Comparison of ENCODE assay signal across 27 cellular contexts in genomic region chr14:29150659-29151058, GRCh38.
"Had no signal": no experiment of that assay in that cellular context is flagged by ENCODE, and none has a peak within 500 bp of the region (broad histone marks: within the 10 kb centered on the region; RNA-seq: fewer than 3 reads in every experiment).

No MANE protein-coding gene starts in this region.

- H3K9me3 ChIP-seq: ascending aorta had no signal

- DNase-seq: activated B cell treated with CpG ODN at 0.5 μM for 24 hours; activated CD4-positive, alpha-beta memory T cell treated with anti-CD3 and anti-CD28 coated beads for 36 hours; activated CD4-positive, alpha-beta T cell treated with anti-CD3 and anti-CD28 coated beads for 4 hours; activated CD4-positive, alpha-beta T cell treated with anti-CD3 and anti-CD28 coated beads, Interleukin-2, amount 10 ng/mL, durations not matched to agents 24 days and 14 days; activated CD4-positive, alpha-beta T cell treated with anti-CD3 and anti-CD28 coated beads, Interleukin-2, amount 50 U/mL, for 1 hour; activated CD4-positive, alpha-beta T cell treated with anti-CD3 and anti-CD28 coated beads, Interleukin-2, amount 50 U/mL, for 4 hours; activated CD4-positive, CD25-positive, alpha-beta regulatory T cell treated with anti-CD3 and anti-CD28 coated beads, Interleukin-2, amount 50 U/mL, for 72 hours; activated CD8-positive, alpha-beta memory T cell treated with anti-CD3 and anti-CD28 coated beads, Interleukin-2, amount 50 U/mL, for 4 hours; activated CD8-positive, alpha-beta T cell treated with anti-CD3 and anti-CD28 coated beads for 36 hours; activated effector memory CD4-positive, alpha-beta T cell treated with Interleukin-2 at 50 U/mL for 16 hours; activated gamma-delta T cell; activated naive CD4-positive, alpha-beta T cell treated with anti-CD3 and anti-CD28 coated beads, Interleukin-2, amount 10 ng/mL, durations not matched to agents 7 days and 5 days; activated naive CD4-positive, alpha-beta T cell treated with Interleukin-2 at 50 U/mL for 16 hours; activated naive CD8-positive, alpha-beta T cell treated with anti-CD3 and anti-CD28 coated beads, Interleukin-2, amount 10 ng/mL, durations not matched to agents 7 days and 5 days; activated naive CD8-positive, alpha-beta T cell treated with anti-CD3 and anti-CD28 coated beads, Interleukin-2, amount 50 U/mL, for 24 hours; activated T-cell treated with anti-CD3 and anti-CD28 coated beads, Interleukin-2, amount 50 U/mL, for 24 hours; activated T-cell treated with anti-CD3 and anti-CD28 coated beads, Interleukin-2, amount 50 U/mL, for 48 hours; amygdala; anterior cingulate cortex; caudate nucleus; cerebellar nuclear complex; T-helper 2 cell; T-helper 9 cell had no signal

- H3K27me3 ChIP-seq: ascending aorta, cardiac muscle cell had no signal

- H3K27ac ChIP-seq: ascending aorta, cardiac muscle cell, VCaP had no signal

- H3K4me3 ChIP-seq: ascending aorta, cardiac muscle cell had no signal

- H3K4me1 ChIP-seq: ascending aorta had no signal

- FAIRE-seq: TTC549 had no signal

- ATAC-seq: activated CD8-positive, alpha-beta T cell treated with anti-CD3 and anti-CD28 coated beads for 36 hours; activated naive CD8-positive, alpha-beta T cell treated with anti-CD3 and anti-CD28 coated beads, Interleukin-2, amount 50 U/mL, for 24 hours had no signal

- H3K36me3 ChIP-seq: ascending aorta, cardiac muscle cell had no signal
